Comparison of ENCODE assay signal across 8 cellular contexts in the genomic region with DNA sequence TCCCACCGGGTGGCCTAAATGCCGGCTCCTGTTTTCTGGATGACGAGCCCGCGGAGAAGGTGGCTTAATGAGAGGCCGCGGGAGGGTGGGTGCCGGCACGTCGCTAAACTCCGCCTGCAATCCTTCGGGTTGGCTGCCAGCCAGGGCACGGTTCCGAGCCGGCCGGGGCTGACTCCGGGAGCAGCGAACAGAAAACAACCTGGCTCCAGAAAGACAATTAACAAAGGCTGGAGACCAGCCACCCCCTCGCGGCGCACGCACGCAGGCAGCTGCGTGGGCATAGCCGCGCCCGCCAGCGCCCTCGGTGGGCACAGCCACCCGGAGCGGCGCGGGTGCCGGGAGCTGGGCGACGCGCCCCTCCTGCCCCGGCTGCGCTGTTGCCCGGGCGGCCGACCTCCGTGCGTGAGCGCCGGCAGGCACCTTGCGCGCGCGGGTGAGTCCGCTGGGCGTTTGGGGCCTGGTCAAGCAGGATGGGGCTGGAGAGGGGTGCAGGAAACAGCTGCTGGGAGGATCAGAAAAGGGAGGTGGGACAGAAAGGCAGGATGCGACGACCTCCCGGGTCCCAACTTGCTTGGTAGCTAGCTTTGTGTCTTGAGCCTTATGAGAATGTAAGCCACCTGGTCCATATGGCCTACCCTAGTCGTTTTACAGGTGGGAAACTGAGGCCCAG. TPM values are rescaled to one million over a fixed set of nuclear protein-coding genes. Genes with fewer than 3 reads are reported as not detected.
DNase-seq lines count a peak whose midpoint lies in the region; ATAC-seq and TF ChIP-seq lines count a peak whose summit lies in the region.

A gene with protein sequence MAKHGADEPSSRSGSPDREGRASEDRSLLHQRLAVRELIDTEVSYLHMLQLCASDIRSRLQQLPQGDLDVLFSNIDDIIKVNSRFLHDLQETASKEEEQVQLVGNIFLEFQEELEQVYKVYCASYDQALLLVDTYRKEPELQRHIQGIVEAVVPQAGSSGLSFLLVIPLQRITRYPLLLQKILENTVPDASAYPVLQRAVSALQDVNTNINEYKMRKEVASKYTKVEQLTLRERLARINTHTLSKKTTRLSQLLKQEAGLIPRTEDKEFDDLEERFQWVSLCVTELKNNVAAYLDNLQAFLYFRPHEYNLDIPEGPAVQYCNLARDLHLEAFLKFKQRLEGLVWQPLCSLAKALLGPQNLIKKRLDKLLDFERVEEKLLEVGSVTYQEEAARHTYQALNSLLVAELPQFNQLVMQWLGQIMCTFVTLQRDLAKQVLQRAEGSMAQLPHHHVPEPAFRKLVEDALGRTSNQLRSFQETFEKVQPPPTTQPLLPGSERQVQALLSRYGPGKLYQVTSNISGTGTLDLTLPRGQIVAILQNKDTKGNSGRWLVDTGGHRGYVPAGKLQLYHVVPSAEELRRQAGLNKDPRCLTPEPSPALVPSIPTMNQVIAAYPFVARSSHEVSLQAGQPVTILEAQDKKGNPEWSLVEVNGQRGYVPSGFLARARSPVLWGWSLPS (plus strand): TSS at position 307 of the 670 bp plus-strand sequence. CDS start 16,272 bp downstream, outside the sequence.

- no peak for TF ChIP-seq CTCF in liver (IDR thresholded peaks at IDR 0.05; ENCODE audit: low read depth, low read length, missing input control)

- WGBS in liver: under 1% methylated on average over 56 of the region's 56 CpGs

- H3K4me3 ChIP-seq in liver (ENCODE audit: low read depth in 1 of 3, low read length in 3 of 3): peak within 1 kb of the TSS; percentile 54 to 74 (median 73)

- H3K36me3 ChIP-seq in liver (ENCODE audit: control insufficient read depth in 4 of 4, insufficient read depth in 3 of 4, low read depth in 1 of 4, low read length in 3 of 4): no peaks in the 10 kb centered on the region

- H3K4me1 ChIP-seq in liver (ENCODE audit: control insufficient read depth in 4 of 4, insufficient read depth in 4 of 4, low read length in 3 of 4): peaks cover 0 to 30% (median 17%) of the 10 kb centered on the region in 4 donors

- ATAC-seq in HG02884 (IDR thresholded peaks at IDR 0.05; ENCODE audit: unreplicated experiment): no peak

- DNase-seq in DMS53 (lab: John Stamatoyannopoulos, UW) (peak; percentile 86), NCI-H1105 treated with DMSO at 0.1 percent for 48 hours (lab: John Stamatoyannopoulos, UW) (peak; percentile 56), dermis microvascular lymphatic vessel endothelial cell (ENCODE audit: low read depth in 2 of 2) (peak; percentile 91 to 94), epidermal melanocyte (ENCODE audit: insufficient read length, low spot score) (no peak)
- DNase-seq in activated CD4-positive, alpha-beta T cell treated with anti-CD3 and anti-CD28 coated beads for 48 hours: peak; percentile 68
- DNase-seq in stimulated activated CD4-positive, alpha-beta T cell treated with anti-CD3 and anti-CD28 coated beads, Interleukin-1b, Interleukin-23, amount 100 ng/mL, for 4 hours (ENCODE audit: low read depth in 2 of 2): peak; percentile 18 to 40

- H3K27ac ChIP-seq in liver (ENCODE audit: low read depth in 1 of 2, low read length in 2 of 2): peak within 1 kb of the TSS; percentile 43 to 71

- TF ChIP-seq RAD21 in liver (IDR thresholded peaks at IDR 0.05): no peak

- peak within 1 kb of the TSS; percentile 26 to 69 for H3K9ac ChIP-seq in liver (ENCODE audit: low read depth in 1 of 2, low read length in 2 of 2)

- H3K27me3 ChIP-seq in liver (ENCODE audit: control insufficient read depth in 4 of 4, insufficient read depth in 4 of 4, low read length in 3 of 4): no peaks in the 10 kb centered on the region

- H3K9me3 ChIP-seq in liver (ENCODE audit: control insufficient read depth in 4 of 4, low read length in 3 of 4): no peaks in the 10 kb centered on the region

TF ChIP-seq in liver, 16 proteins besides CTCF, POLR2A, EP300 and RAD21:
- no peak for TF ChIP-seq RXRA (IDR thresholded peaks at IDR 0.05)
- TF ChIP-seq YY1 (IDR thresholded peaks at IDR 0.05): peak; percentile 51
- TF ChIP-seq GABPA (IDR thresholded peaks at IDR 0.05 in 1 of 2, conservative IDR thresholded peaks at IDR 0.05 in 1 of 2): no peak

RNA-seq across cellular contexts. Expression of the gene that starts here (rescaled TPM):
- 8.3 and 20.6 TPM in 2 replicates for total RNA-seq in dermis microvascular lymphatic vessel endothelial cell
- total RNA-seq in liver: 1 to 10 TPM; 3.3 to 6.1 TPM
- 1 to 10 TPM in 1 of 2 donors, under 1 TPM in 1; 0.71 to 2.0 TPM for polyA plus RNA-seq in liver
